In the genomic region with DNA sequence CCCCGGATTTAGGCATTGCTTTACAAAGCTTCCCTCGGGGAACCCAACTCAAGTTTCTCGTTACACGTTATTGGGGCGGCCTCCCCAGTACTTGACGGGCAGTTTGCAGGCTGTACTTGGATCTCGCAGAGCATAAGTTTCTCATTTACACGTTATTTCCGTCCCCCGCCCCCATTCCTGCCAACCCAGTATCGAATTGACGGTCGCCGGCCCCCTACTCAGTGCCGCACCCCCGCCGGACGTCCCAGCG, we compare ENCODE assay signal across 8 cellular contexts. TPM values are rescaled to one million over a fixed set of nuclear protein-coding genes. Genes with fewer than 3 reads are reported as not detected.
DNase-seq lines count a peak whose midpoint lies in the region; ATAC-seq and TF ChIP-seq lines count a peak whose summit lies in the region.

No MANE protein-coding gene starts in this region.

- H3K4me1 ChIP-seq in liver (ENCODE audit: control insufficient read depth in 4 of 4, insufficient read depth in 4 of 4, low read length in 3 of 4) (peaks cover 5 to 20% (median 11%) of the 10 kb centered on the region in 4 donors), tibial artery (peaks cover 0 to 32% (median 16%) of the 10 kb centered on the region in 4 donors)

- peaks cover 59% of the 10 kb centered on the region for H3K4me1 Mint-ChIP-seq in activated naive CD4-positive, alpha-beta T cell treated with anti-CD3 and anti-CD28 coated beads, Interleukin-2, amount 10 ng/mL, durations not matched to agents 7 days and 5 days

- H3K9me3 Mint-ChIP-seq in activated naive CD4-positive, alpha-beta T cell treated with anti-CD3 and anti-CD28 coated beads, Interleukin-2, amount 10 ng/mL, durations not matched to agents 7 days and 5 days, result no peaks in the 10 kb centered on the region

- H3K4me3 ChIP-seq in liver (ENCODE audit: low read depth in 1 of 3, low read length in 3 of 3) (peak overlapping the region; percentile 66 to 96 (median 75)), tibial artery (peak overlapping the region; percentile 57 to 59)

- no peak for ATAC-seq in HG03342 (IDR thresholded peaks at IDR 0.05; ENCODE audit: unreplicated experiment)
- no peak for ATAC-seq in GM21447 (IDR thresholded peaks at IDR 0.05; ENCODE audit: unreplicated experiment)

- no peaks in the 10 kb centered on the region for H3K27me3 ChIP-seq in liver (ENCODE audit: control insufficient read depth in 4 of 4, insufficient read depth in 4 of 4, low read length in 3 of 4)
- no peaks in the 10 kb centered on the region for H3K27me3 ChIP-seq in tibial artery

- H3K36me3 ChIP-seq in liver (ENCODE audit: control insufficient read depth in 4 of 4, insufficient read depth in 3 of 4, low read depth in 1 of 4, low read length in 3 of 4) (peaks cover 0 to 14% (median 3%) of the 10 kb centered on the region in 4 donors), tibial artery (peaks cover 0 to 27% (median 18%) of the 10 kb centered on the region in 3 donors)

- peak overlapping the region; percentile 99 for H3K27ac Mint-ChIP-seq in activated naive CD4-positive, alpha-beta T cell treated with anti-CD3 and anti-CD28 coated beads, Interleukin-2, amount 10 ng/mL, durations not matched to agents 7 days and 5 days

- H3K9me3 ChIP-seq in liver (ENCODE audit: control insufficient read depth in 4 of 4, low read length in 3 of 4) (no peaks in the 10 kb centered on the region), tibial artery (no peaks in the 10 kb centered on the region)

- CTCF ChIA-PET in activated naive CD4-positive, alpha-beta T cell treated with anti-CD3 and anti-CD28 coated beads, Interleukin-2, amount 10 ng/mL, durations not matched to agents 7 days and 5 days (lab: Charles Lee), result interaction anchor here (0.7 to 6.0 kb wide), 3 partner anchors 9 to 159 kb away, joined by 3 to 68 read pairs (median 7); no protein-coding TSS in a partner anchor

- intact Hi-C loops in tibial artery (cut with DNase I; ENCODE audit: low total_unique reads), result no loop called here

- H3K27ac ChIP-seq in adipose tissue (ENCODE audit: low read depth, low read length), result peak overlapping the region; percentile 96
- peak overlapping the region; percentile 83 to 100 for H3K27ac ChIP-seq in liver (ENCODE audit: low read depth in 1 of 2, low read length in 2 of 2)
- peak overlapping the region; percentile 85 to 91 for H3K27ac ChIP-seq in tibial artery

- peak overlapping the region; percentile 79 to 89 for H3K9ac ChIP-seq in liver (ENCODE audit: low read depth in 1 of 2, low read length in 2 of 2)

- H3K27me3 Mint-ChIP-seq in activated naive CD4-positive, alpha-beta T cell treated with anti-CD3 and anti-CD28 coated beads, Interleukin-2, amount 10 ng/mL, durations not matched to agents 7 days and 5 days, result peaks cover 3% of the 10 kb centered on the region

- H3K4me3 Mint-ChIP-seq in activated naive CD4-positive, alpha-beta T cell treated with anti-CD3 and anti-CD28 coated beads, Interleukin-2, amount 10 ng/mL, durations not matched to agents 7 days and 5 days, result peak overlapping the region; percentile 92

- DNase-seq in activated naive CD4-positive, alpha-beta T cell treated with anti-CD3 and anti-CD28 coated beads, Interleukin-2, amount 10 ng/mL, durations not matched to agents 7 days and 5 days, result no peak
- DNase-seq in activated naive CD4-positive, alpha-beta T cell treated with anti-CD3 and anti-CD28 coated beads, Interleukin-2, amount 50 U/mL, for 16 hours, result no peak
- DNase-seq in tibial artery, result no peak
- DNase-seq in retina, result no peak

- peaks cover 45% of the 10 kb centered on the region for H3K36me3 Mint-ChIP-seq in activated naive CD4-positive, alpha-beta T cell treated with anti-CD3 and anti-CD28 coated beads, Interleukin-2, amount 10 ng/mL, durations not matched to agents 7 days and 5 days

- TF ChIP-seq RAD21 in liver (IDR thresholded peaks at IDR 0.05), result no peak

- no peak for TF ChIP-seq CTCF in liver (IDR thresholded peaks at IDR 0.05; ENCODE audit: low read depth, low read length, missing input control)
- no peak for TF ChIP-seq CTCF in tibial artery (IDR thresholded peaks at IDR 0.05)

- WGBS in adipose tissue, 3 donors, result 0 to 1% (median 1%) methylated on average over 19 of the region's 19 CpGs
- under 1% methylated on average over 19 of the region's 19 CpGs for WGBS in liver

TF ChIP-seq in liver, 16 proteins besides CTCF, POLR2A, EP300 and RAD21:
- TF ChIP-seq GABPA (IDR thresholded peaks at IDR 0.05 in 1 of 2, conservative IDR thresholded peaks at IDR 0.05 in 1 of 2), result no peak
- no peak for TF ChIP-seq FOXA2 (IDR thresholded peaks at IDR 0.05)

RNA-seq across cellular contexts. Expression of a gene that starts 0.5 kb away (rescaled TPM):
- polyA plus RNA-seq in adipose tissue, result 10 to 100 TPM in 2 of 3 donors, 1 to 10 TPM in 1; 6.9 to 16.0 (median 10.5) TPM
- total RNA-seq in liver, result 1 to 10 TPM; 5.5 to 6.2 TPM
- 1 to 10 TPM; 5.4 to 8.9 TPM for polyA plus RNA-seq in liver

RNA-seq across cellular contexts. Expression of a gene that starts 26.5 kb away (rescaled TPM):
- polyA plus RNA-seq in adipose tissue (1 to 10 TPM in 2 of 3 donors, under 1 TPM in 1; 0.55 to 3.4 (median 2.4) TPM), liver (under 1 TPM; 0.14 to 0.76 TPM)
- 10 to 100 TPM in 1 of 2 donors, under 1 TPM in 1; 0.25 to 30.3 TPM for total RNA-seq in liver

RNA-seq across cellular contexts. Expression of a gene that starts 38.4 kb away (rescaled TPM):
- polyA plus RNA-seq in adipose tissue (not detected), liver (not detected)
- total RNA-seq in liver, result not detected

RNA-seq across cellular contexts. Expression of a gene that starts 48.0 kb away (rescaled TPM):
- polyA plus RNA-seq in adipose tissue, result 1 to 10 TPM in 1 of 3 donors, under 1 TPM in 2; 0.09 to 1.9 (median 0.22) TPM
- total RNA-seq in liver, result under 1 TPM; 0.08 to 0.14 TPM
- under 1 TPM in 1 of 2 donors, not detected in 1; 0.13 TPM for polyA plus RNA-seq in liver
